Comparison of ENCODE assay signal across 1 cellular context in the genomic region with DNA sequence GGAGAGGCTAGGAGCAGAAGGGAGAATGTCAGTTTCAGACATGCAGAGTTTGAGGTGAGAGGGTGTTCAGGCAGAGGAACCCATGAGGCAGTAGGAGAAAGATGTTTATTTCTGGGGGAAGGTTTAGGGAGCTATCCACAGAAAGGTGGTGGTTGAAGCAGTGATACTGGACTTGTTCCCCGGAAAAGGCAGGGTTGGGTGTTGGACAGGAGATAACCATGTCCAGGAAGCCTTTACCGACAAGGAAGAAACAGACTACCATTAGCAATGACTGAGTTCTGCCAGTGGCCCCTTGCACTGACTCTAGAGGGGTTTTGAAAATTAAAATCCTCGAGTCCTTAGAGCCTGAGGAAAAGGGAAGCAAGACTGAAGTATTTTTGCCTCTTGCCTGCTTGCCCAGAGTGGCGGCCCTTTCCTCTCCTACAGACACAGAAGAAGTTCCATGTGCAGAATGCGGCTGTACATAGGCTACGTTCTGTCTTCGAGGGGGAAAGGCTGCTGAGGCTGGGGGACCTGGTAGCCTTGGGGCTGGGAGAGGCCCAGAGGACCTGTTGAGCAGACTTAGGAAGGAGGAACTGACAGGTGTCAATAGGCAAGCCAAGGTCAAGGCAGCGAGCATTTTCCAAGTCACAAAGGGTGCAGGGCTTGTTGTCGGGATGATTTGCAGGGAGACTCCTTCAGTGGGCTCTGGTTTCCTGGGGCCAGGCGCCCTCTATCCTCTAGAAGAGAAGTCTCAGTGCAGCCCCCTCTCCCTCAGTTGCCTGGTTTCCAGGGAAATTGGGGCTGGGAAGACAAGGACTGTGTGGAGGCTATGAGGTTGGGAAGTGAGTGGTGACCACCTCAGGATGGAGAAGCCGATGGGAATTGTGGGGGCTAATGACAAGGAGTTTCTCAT.
TF ChIP-seq lines count a peak whose summit lies in the region.

No MANE protein-coding gene starts in this region.

TF ChIP-seq in K562, 482 proteins besides CTCF, POLR2A, EP300 and RAD21 (continues in another document):
- TF ChIP-seq ZNF431 (CRISPR knock-in tag; IDR thresholded peaks at IDR 0.05), result peak; percentile 28; the same call in 1 of the 2 replicates
- TF ChIP-seq HSF4 (CRISPR knock-in tag; IDR thresholded peaks at IDR 0.05; ENCODE audit: borderline replicate concordance), result no peak
- TF ChIP-seq, protein P1, sequence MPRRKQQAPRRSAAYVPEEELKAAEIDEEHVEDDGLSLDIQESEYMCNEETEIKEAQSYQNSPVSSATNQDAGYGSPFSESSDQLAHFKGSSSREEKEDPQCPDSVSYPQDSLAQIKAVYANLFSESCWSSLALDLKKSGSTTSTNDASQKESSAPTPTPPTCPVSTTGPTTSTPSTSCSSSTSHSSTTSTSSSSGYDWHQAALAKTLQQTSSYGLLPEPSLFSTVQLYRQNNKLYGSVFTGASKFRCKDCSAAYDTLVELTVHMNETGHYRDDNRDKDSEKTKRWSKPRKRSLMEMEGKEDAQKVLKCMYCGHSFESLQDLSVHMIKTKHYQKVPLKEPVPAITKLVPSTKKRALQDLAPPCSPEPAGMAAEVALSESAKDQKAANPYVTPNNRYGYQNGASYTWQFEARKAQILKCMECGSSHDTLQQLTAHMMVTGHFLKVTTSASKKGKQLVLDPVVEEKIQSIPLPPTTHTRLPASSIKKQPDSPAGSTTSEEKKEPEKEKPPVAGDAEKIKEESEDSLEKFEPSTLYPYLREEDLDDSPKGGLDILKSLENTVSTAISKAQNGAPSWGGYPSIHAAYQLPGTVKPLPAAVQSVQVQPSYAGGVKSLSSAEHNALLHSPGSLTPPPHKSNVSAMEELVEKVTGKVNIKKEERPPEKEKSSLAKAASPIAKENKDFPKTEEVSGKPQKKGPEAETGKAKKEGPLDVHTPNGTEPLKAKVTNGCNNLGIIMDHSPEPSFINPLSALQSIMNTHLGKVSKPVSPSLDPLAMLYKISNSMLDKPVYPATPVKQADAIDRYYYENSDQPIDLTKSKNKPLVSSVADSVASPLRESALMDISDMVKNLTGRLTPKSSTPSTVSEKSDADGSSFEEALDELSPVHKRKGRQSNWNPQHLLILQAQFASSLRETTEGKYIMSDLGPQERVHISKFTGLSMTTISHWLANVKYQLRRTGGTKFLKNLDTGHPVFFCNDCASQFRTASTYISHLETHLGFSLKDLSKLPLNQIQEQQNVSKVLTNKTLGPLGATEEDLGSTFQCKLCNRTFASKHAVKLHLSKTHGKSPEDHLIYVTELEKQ (CRISPR knock-in tag; IDR thresholded peaks at IDR 0.05), result no peak
- TF ChIP-seq NFXL1 (CRISPR knock-in tag; IDR thresholded peaks at IDR 0.05), result peak; percentile 65; the same call in 1 of the 2 replicates
- no peak for TF ChIP-seq SNIP1 (IDR thresholded peaks at IDR 0.05; ENCODE audit: low read depth)
- TF ChIP-seq, protein P2, sequence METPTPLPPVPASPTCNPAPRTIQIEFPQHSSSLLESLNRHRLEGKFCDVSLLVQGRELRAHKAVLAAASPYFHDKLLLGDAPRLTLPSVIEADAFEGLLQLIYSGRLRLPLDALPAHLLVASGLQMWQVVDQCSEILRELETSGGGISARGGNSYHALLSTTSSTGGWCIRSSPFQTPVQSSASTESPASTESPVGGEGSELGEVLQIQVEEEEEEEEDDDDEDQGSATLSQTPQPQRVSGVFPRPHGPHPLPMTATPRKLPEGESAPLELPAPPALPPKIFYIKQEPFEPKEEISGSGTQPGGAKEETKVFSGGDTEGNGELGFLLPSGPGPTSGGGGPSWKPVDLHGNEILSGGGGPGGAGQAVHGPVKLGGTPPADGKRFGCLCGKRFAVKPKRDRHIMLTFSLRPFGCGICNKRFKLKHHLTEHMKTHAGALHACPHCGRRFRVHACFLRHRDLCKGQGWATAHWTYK (CRISPR knock-in tag; IDR thresholded peaks at IDR 0.05), result 0 out of 2 replicates have a peak, but pooled peaks have one; percentile 14
- TF ChIP-seq ESRRA (IDR thresholded peaks at IDR 0.05; ENCODE audit: borderline replicate concordance, low read depth), result no peak
- TF ChIP-seq COPS2 (conservative IDR thresholded peaks at IDR 0.05), result no peak
- TF ChIP-seq, protein P3, sequence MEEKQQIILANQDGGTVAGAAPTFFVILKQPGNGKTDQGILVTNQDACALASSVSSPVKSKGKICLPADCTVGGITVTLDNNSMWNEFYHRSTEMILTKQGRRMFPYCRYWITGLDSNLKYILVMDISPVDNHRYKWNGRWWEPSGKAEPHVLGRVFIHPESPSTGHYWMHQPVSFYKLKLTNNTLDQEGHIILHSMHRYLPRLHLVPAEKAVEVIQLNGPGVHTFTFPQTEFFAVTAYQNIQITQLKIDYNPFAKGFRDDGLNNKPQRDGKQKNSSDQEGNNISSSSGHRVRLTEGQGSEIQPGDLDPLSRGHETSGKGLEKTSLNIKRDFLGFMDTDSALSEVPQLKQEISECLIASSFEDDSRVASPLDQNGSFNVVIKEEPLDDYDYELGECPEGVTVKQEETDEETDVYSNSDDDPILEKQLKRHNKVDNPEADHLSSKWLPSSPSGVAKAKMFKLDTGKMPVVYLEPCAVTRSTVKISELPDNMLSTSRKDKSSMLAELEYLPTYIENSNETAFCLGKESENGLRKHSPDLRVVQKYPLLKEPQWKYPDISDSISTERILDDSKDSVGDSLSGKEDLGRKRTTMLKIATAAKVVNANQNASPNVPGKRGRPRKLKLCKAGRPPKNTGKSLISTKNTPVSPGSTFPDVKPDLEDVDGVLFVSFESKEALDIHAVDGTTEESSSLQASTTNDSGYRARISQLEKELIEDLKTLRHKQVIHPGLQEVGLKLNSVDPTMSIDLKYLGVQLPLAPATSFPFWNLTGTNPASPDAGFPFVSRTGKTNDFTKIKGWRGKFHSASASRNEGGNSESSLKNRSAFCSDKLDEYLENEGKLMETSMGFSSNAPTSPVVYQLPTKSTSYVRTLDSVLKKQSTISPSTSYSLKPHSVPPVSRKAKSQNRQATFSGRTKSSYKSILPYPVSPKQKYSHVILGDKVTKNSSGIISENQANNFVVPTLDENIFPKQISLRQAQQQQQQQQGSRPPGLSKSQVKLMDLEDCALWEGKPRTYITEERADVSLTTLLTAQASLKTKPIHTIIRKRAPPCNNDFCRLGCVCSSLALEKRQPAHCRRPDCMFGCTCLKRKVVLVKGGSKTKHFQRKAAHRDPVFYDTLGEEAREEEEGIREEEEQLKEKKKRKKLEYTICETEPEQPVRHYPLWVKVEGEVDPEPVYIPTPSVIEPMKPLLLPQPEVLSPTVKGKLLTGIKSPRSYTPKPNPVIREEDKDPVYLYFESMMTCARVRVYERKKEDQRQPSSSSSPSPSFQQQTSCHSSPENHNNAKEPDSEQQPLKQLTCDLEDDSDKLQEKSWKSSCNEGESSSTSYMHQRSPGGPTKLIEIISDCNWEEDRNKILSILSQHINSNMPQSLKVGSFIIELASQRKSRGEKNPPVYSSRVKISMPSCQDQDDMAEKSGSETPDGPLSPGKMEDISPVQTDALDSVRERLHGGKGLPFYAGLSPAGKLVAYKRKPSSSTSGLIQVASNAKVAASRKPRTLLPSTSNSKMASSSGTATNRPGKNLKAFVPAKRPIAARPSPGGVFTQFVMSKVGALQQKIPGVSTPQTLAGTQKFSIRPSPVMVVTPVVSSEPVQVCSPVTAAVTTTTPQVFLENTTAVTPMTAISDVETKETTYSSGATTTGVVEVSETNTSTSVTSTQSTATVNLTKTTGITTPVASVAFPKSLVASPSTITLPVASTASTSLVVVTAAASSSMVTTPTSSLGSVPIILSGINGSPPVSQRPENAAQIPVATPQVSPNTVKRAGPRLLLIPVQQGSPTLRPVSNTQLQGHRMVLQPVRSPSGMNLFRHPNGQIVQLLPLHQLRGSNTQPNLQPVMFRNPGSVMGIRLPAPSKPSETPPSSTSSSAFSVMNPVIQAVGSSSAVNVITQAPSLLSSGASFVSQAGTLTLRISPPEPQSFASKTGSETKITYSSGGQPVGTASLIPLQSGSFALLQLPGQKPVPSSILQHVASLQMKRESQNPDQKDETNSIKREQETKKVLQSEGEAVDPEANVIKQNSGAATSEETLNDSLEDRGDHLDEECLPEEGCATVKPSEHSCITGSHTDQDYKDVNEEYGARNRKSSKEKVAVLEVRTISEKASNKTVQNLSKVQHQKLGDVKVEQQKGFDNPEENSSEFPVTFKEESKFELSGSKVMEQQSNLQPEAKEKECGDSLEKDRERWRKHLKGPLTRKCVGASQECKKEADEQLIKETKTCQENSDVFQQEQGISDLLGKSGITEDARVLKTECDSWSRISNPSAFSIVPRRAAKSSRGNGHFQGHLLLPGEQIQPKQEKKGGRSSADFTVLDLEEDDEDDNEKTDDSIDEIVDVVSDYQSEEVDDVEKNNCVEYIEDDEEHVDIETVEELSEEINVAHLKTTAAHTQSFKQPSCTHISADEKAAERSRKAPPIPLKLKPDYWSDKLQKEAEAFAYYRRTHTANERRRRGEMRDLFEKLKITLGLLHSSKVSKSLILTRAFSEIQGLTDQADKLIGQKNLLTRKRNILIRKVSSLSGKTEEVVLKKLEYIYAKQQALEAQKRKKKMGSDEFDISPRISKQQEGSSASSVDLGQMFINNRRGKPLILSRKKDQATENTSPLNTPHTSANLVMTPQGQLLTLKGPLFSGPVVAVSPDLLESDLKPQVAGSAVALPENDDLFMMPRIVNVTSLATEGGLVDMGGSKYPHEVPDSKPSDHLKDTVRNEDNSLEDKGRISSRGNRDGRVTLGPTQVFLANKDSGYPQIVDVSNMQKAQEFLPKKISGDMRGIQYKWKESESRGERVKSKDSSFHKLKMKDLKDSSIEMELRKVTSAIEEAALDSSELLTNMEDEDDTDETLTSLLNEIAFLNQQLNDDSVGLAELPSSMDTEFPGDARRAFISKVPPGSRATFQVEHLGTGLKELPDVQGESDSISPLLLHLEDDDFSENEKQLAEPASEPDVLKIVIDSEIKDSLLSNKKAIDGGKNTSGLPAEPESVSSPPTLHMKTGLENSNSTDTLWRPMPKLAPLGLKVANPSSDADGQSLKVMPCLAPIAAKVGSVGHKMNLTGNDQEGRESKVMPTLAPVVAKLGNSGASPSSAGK (IDR thresholded peaks at IDR 0.05), result peak; percentile 65
- TF ChIP-seq E2F3 (CRISPR knock-in tag; IDR thresholded peaks at IDR 0.05), result no peak
- TF ChIP-seq NR2C1 (IDR thresholded peaks at IDR 0.05), result no peak
- 0 out of 2 replicates have a peak, but pooled peaks have one; percentile 29 for TF ChIP-seq NR2C1 (tag; IDR thresholded peaks at IDR 0.05)
- TF ChIP-seq, protein P4, sequence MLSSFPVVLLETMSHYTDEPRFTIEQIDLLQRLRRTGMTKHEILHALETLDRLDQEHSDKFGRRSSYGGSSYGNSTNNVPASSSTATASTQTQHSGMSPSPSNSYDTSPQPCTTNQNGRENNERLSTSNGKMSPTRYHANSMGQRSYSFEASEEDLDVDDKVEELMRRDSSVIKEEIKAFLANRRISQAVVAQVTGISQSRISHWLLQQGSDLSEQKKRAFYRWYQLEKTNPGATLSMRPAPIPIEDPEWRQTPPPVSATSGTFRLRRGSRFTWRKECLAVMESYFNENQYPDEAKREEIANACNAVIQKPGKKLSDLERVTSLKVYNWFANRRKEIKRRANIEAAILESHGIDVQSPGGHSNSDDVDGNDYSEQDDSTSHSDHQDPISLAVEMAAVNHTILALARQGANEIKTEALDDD (IDR thresholded peaks at IDR 0.05), result peak; percentile 57; the same call in 1 of the 2 replicates
- no peak for TF ChIP-seq PURB (CRISPR knock-in tag; IDR thresholded peaks at IDR 0.05; ENCODE audit: low read depth)
- TF ChIP-seq MYBL2 (IDR thresholded peaks at IDR 0.05; ENCODE audit: low read depth), result no peak
- no peak for TF ChIP-seq MYBL2 (CRISPR knock-in tag; IDR thresholded peaks at IDR 0.05; ENCODE audit: borderline replicate concordance)
- TF ChIP-seq FOXK2 (conservative IDR thresholded peaks at IDR 0.05 in 1 of 2, IDR thresholded peaks at IDR 0.05 in 1 of 2; ENCODE audit: low read depth in 2 of 2), result no peak
- TF ChIP-seq EHMT2 (IDR thresholded peaks at IDR 0.05), result peak; percentile 47; the same call in 1 of the 2 replicates
- TF ChIP-seq BRD4 (IDR thresholded peaks at IDR 0.05), result no peak; the same call in 1 of the 2 replicates
- TF ChIP-seq GTF2F1 (IDR thresholded peaks at IDR 0.05; ENCODE audit: low read depth, low read length), result no peak
- no peak for TF ChIP-seq ZNF232 (CRISPR knock-in tag; IDR thresholded peaks at IDR 0.05)
- no peak for TF ChIP-seq JUNB (CRISPR knock-in tag; conservative IDR thresholded peaks at IDR 0.05)
- no peak for TF ChIP-seq GATA2 (CRISPR knock-in tag; IDR thresholded peaks at IDR 0.05)
- TF ChIP-seq RBM39 (optimal IDR thresholded peaks at IDR 0.05; ENCODE audit: low read depth, low read length), result no peak
- TF ChIP-seq, protein P5, sequence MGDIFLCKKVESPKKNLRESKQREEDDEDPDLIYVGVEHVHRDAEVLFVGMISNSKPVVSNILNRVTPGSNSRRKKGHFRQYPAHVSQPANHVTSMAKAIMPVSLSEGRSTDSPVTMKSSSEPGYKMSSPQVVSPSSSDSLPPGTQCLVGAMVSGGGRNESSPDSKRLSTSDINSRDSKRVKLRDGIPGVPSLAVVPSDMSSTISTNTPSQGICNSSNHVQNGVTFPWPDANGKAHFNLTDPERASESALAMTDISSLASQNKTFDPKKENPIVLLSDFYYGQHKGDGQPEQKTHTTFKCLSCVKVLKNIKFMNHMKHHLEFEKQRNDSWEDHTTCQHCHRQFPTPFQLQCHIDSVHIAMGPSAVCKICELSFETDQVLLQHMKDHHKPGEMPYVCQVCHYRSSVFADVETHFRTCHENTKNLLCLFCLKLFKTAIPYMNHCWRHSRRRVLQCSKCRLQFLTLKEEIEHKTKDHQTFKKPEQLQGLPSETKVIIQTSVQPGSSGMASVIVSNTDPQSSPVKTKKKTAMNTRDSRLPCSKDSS (IDR thresholded peaks at IDR 0.05; ENCODE audit: low read depth, partially characterized antibody), result no peak
- TF ChIP-seq ZNF695 (CRISPR knock-in tag; IDR thresholded peaks at IDR 0.05), result 0 out of 2 replicates have a peak, but pooled peaks have one; percentile 41
- no peak for TF ChIP-seq KLF13 (tag; IDR thresholded peaks at IDR 0.05; ENCODE audit: borderline replicate concordance, low read depth)
- no peak for TF ChIP-seq SMAD3 (CRISPR knock-in tag; conservative IDR thresholded peaks at IDR 0.05)
- TF ChIP-seq, protein P6, sequence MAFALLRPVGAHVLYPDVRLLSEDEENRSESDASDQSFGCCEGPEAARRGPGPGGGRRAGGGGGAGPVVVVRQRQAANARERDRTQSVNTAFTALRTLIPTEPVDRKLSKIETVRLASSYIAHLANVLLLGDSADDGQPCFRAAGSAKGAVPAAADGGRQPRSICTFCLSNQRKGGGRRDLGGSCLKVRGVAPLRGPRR (CRISPR knock-in tag; IDR thresholded peaks at IDR 0.05), result 0 out of 2 replicates have a peak, but pooled peaks have one; percentile 26
- TF ChIP-seq CEBPG (CRISPR knock-in tag; IDR thresholded peaks at IDR 0.05), result no peak
- no peak for TF ChIP-seq CEBPG (tag; conservative IDR thresholded peaks at IDR 0.05 in 1 of 2, IDR thresholded peaks at IDR 0.05 in 1 of 2)
- TF ChIP-seq, protein P7, sequence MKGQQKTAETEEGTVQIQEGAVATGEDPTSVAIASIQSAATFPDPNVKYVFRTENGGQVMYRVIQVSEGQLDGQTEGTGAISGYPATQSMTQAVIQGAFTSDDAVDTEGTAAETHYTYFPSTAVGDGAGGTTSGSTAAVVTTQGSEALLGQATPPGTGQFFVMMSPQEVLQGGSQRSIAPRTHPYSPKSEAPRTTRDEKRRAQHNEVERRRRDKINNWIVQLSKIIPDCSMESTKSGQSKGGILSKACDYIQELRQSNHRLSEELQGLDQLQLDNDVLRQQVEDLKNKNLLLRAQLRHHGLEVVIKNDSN (CRISPR knock-in tag; IDR thresholded peaks at IDR 0.05), result no peak
- 0 out of 2 replicates have a peak, but pooled peaks have one; percentile 27 for TF ChIP-seq KLF1 (tag; IDR thresholded peaks at IDR 0.05)
- no peak for TF ChIP-seq EP400 (IDR thresholded peaks at IDR 0.05)
- no peak for TF ChIP-seq YBX1 (IDR thresholded peaks at IDR 0.05)
- TF ChIP-seq ZFPM2 (CRISPR knock-in tag; IDR thresholded peaks at IDR 0.05), result no peak
- no peak for TF ChIP-seq PCBP2 (IDR thresholded peaks at IDR 0.05; ENCODE audit: low read depth, low read length, poor library complexity, severe bottlenecking)
- TF ChIP-seq CHCHD3 (CRISPR knock-in tag; IDR thresholded peaks at IDR 0.05), result no peak
